1 cellular context compared by ENCODE assay signal in genomic region chr6:88166493-88166900, GRCh38.
TF ChIP-seq lines count a peak whose summit lies in the region.

No MANE protein-coding gene starts in this region.

TF ChIP-seq in liver, 16 proteins besides CTCF, POLR2A, EP300 and RAD21 (continued from another document):
- TF ChIP-seq, protein P1, sequence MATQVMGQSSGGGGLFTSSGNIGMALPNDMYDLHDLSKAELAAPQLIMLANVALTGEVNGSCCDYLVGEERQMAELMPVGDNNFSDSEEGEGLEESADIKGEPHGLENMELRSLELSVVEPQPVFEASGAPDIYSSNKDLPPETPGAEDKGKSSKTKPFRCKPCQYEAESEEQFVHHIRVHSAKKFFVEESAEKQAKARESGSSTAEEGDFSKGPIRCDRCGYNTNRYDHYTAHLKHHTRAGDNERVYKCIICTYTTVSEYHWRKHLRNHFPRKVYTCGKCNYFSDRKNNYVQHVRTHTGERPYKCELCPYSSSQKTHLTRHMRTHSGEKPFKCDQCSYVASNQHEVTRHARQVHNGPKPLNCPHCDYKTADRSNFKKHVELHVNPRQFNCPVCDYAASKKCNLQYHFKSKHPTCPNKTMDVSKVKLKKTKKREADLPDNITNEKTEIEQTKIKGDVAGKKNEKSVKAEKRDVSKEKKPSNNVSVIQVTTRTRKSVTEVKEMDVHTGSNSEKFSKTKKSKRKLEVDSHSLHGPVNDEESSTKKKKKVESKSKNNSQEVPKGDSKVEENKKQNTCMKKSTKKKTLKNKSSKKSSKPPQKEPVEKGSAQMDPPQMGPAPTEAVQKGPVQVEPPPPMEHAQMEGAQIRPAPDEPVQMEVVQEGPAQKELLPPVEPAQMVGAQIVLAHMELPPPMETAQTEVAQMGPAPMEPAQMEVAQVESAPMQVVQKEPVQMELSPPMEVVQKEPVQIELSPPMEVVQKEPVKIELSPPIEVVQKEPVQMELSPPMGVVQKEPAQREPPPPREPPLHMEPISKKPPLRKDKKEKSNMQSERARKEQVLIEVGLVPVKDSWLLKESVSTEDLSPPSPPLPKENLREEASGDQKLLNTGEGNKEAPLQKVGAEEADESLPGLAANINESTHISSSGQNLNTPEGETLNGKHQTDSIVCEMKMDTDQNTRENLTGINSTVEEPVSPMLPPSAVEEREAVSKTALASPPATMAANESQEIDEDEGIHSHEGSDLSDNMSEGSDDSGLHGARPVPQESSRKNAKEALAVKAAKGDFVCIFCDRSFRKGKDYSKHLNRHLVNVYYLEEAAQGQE (IDR thresholded peaks at IDR 0.05): no peak
- TF ChIP-seq EGR1 (IDR thresholded peaks at IDR 0.05; ENCODE audit: low read depth in 2 of 2) (no peak), JUND (IDR thresholded peaks at IDR 0.05) (no peak), FOXA1 (IDR thresholded peaks at IDR 0.05) (no peak), YY1 (IDR thresholded peaks at IDR 0.05) (no peak), SP1 (IDR thresholded peaks at IDR 0.05) (no peak), FOXA2 (IDR thresholded peaks at IDR 0.05) (no peak), HNF4G (IDR thresholded peaks at IDR 0.05) (no peak), GABPA (IDR thresholded peaks at IDR 0.05 in 1 of 2, conservative IDR thresholded peaks at IDR 0.05 in 1 of 2) (no peak), TAF1 (conservative IDR thresholded peaks at IDR 0.05) (no peak)
- TF ChIP-seq, protein P2, sequence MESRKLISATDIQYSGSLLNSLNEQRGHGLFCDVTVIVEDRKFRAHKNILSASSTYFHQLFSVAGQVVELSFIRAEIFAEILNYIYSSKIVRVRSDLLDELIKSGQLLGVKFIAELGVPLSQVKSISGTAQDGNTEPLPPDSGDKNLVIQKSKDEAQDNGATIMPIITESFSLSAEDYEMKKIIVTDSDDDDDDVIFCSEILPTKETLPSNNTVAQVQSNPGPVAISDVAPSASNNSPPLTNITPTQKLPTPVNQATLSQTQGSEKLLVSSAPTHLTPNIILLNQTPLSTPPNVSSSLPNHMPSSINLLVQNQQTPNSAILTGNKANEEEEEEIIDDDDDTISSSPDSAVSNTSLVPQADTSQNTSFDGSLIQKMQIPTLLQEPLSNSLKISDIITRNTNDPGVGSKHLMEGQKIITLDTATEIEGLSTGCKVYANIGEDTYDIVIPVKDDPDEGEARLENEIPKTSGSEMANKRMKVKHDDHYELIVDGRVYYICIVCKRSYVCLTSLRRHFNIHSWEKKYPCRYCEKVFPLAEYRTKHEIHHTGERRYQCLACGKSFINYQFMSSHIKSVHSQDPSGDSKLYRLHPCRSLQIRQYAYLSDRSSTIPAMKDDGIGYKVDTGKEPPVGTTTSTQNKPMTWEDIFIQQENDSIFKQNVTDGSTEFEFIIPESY (IDR thresholded peaks at IDR 0.05): no peak
